In the genomic region with DNA sequence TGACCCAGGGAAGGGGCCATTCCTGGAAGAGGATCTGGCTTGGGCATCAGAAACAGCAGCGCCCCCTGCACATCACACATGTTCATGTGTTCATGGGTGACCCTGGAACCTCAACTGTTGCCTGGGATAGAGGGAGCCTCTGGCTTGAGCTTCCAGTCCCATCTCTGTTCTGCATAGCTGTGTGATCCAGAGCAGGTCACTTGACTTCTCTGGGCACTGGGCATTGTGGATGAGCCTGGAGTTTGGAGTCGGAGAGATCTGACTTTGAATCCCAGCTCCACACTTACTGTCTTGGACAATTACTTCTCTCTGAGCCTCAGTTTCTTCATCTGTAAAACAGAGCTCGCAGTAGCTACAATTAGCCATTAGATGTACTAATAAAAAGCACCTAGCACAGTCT, we compare ENCODE assay signal across 1 cellular context.
TF ChIP-seq lines count a peak whose summit lies in the region.

No MANE protein-coding gene starts in this region.

TF ChIP-seq in H1, 55 proteins besides CTCF, POLR2A, EP300 and RAD21:
- TF ChIP-seq TEAD4 (IDR thresholded peaks at IDR 0.05; ENCODE audit: low read depth, low read length) (no peak), EGR1 (IDR thresholded peaks at IDR 0.05; ENCODE audit: borderline replicate concordance, low read depth, low read length) (no peak), POLR2AphosphoS5 (IDR thresholded peaks at IDR 0.05; ENCODE audit: low read depth, low read length) (no peak), SIRT6 (IDR thresholded peaks at IDR 0.05; ENCODE audit: low read length) (no peak), EZH2 (IDR thresholded peaks at IDR 0.05; ENCODE audit: low read depth, low read length, severe bottlenecking) (no peak), RNF2 (IDR thresholded peaks at IDR 0.05; ENCODE audit: borderline replicate concordance, low read depth, low read length, missing control alignments, poor library complexity, severe bottlenecking) (no peak), TCF12 (IDR thresholded peaks at IDR 0.05; ENCODE audit: low read depth, low read length) (no peak), FOSL1 (IDR thresholded peaks at IDR 0.05; ENCODE audit: insufficient read depth, low read depth, low read length) (no peak), MAFK (IDR thresholded peaks at IDR 0.05; ENCODE audit: low read depth, low read length) (no peak), SRF (IDR thresholded peaks at IDR 0.05; ENCODE audit: low read depth, low read length) (no peak), KDM4A (IDR thresholded peaks at IDR 0.05; ENCODE audit: low read depth, low read length, severe bottlenecking) (no peak), CTBP2 (IDR thresholded peaks at IDR 0.05; ENCODE audit: borderline replicate concordance, insufficient read depth, insufficient read length, low read length) (no peak), HDAC6 (IDR thresholded peaks at IDR 0.05; ENCODE audit: low read depth, low read length) (no peak), CHD1 (IDR thresholded peaks at IDR 0.05; ENCODE audit: low read depth, low read length) (no peak), PHF8 (conservative IDR thresholded peaks at IDR 0.05; ENCODE audit: low read depth, low read length) (no peak)
- TF ChIP-seq, protein P1, sequence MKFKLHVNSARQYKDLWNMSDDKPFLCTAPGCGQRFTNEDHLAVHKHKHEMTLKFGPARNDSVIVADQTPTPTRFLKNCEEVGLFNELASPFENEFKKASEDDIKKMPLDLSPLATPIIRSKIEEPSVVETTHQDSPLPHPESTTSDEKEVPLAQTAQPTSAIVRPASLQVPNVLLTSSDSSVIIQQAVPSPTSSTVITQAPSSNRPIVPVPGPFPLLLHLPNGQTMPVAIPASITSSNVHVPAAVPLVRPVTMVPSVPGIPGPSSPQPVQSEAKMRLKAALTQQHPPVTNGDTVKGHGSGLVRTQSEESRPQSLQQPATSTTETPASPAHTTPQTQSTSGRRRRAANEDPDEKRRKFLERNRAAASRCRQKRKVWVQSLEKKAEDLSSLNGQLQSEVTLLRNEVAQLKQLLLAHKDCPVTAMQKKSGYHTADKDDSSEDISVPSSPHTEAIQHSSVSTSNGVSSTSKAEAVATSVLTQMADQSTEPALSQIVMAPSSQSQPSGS (IDR thresholded peaks at IDR 0.05; ENCODE audit: low read length): no peak
- TF ChIP-seq, protein P2, sequence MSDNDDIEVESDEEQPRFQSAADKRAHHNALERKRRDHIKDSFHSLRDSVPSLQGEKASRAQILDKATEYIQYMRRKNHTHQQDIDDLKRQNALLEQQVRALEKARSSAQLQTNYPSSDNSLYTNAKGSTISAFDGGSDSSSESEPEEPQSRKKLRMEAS (IDR thresholded peaks at IDR 0.05): no peak
TF ChIP-seq in H1: peak in this region for 0.
